Comparison of ENCODE assay signal across 21 cellular contexts in the genomic region with DNA sequence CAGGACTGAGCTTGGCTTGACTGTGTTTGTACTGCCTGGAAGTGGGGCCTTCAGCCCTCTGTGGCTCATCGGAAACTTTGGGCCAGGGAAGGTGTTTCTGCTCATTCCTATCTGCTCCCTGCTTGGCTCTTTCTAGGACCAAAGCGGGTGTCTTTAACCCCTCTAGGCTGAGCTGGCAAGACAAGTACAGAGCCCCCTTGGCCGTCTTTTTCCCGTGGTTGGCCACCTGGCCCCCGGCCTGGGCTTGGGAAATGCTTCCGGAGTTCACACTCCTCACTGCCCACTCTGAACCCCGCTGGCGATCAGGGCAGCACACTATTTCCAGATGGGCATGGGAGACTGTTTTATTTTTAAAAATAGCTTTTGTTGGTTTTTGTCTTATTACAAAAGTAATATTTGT.
DNase-seq lines count a peak whose midpoint lies in the region; ATAC-seq and TF ChIP-seq lines count a peak whose summit lies in the region.
"Had no signal": no experiment of that assay in that cellular context is flagged by ENCODE, and none has a peak within 500 bp of the region (broad histone marks: within the 10 kb centered on the region; RNA-seq: fewer than 3 reads in every experiment).

No MANE protein-coding gene starts in this region.

- peaks cover 0 to 2% (median 0%) of the 10 kb centered on the region in 7 donors for H3K9me3 Mint-ChIP-seq in CD14-positive monocyte
- no peaks in the 10 kb centered on the region for H3K9me3 Mint-ChIP-seq in activated CD8-positive, alpha-beta T cell treated with anti-CD3 and anti-CD28 coated beads, Interleukin-2, amount 10 ng/mL, durations not matched to agents 7 days and 5 days (ENCODE audit: insufficient read depth)

- POLR2A ChIA-PET in activated CD8-positive, alpha-beta T cell treated with anti-CD3 and anti-CD28 coated beads, Interleukin-2, amount 10 ng/mL, durations not matched to agents 7 days and 5 days (lab: Charles Lee): no interaction called here

- DNase-seq in CD14-positive monocyte (ENCODE audit: low spot score): peak; percentile 20
- peak; percentile 57 for DNase-seq in ELF-1 (ENCODE audit: low read depth, low spot score)
- no peak for DNase-seq in ascending aorta (ENCODE audit: low spot score in 2 of 2)
- DNase-seq in mesenteric fat pad (ENCODE audit: low spot score): peak; percentile 87
- DNase-seq in activated CD8-positive, alpha-beta T cell treated with anti-CD3 and anti-CD28 coated beads, Interleukin-2, amount 10 ng/mL, durations not matched to agents 7 days and 5 days: no peak
- DNase-seq: DND-41, GOT3, MM.1S, NCI-H1092, NCI-H1436, NCI-H1930, NCI-H2227 treated with DMSO at 0.1 percent for 48 hours, NCI-H510A had no signal

- H3K4me3 Mint-ChIP-seq in CD14-positive monocyte: no peak overlapping the region
- H3K4me3 Mint-ChIP-seq in activated CD8-positive, alpha-beta T cell treated with anti-CD3 and anti-CD28 coated beads, Interleukin-2, amount 10 ng/mL, durations not matched to agents 7 days and 5 days: no peak overlapping the region
- H3K4me3 Mint-ChIP-seq: CD4-positive, alpha-beta memory T cell had no signal

- H3K4me3 ChIP-seq in ascending aorta: no peak overlapping the region
- H3K4me3 ChIP-seq: BLaER1 had no signal

- ATAC-seq in HG02973 (IDR thresholded peaks at IDR 0.05; ENCODE audit: unreplicated experiment): no peak
- ATAC-seq in GM19397 (IDR thresholded peaks at IDR 0.05; ENCODE audit: unreplicated experiment): no peak
- ATAC-seq in HG03025 (IDR thresholded peaks at IDR 0.05; ENCODE audit: low FRiP score, unreplicated experiment): no peak
- no peak for ATAC-seq in activated CD8-positive, alpha-beta T cell treated with anti-CD3 and anti-CD28 coated beads, Interleukin-2, amount 10 ng/mL, durations not matched to agents 7 days and 5 days
- ATAC-seq: HCT116, Panc1 had no signal

- no peaks in the 10 kb centered on the region for H3K27me3 ChIP-seq in ascending aorta
- H3K27me3 ChIP-seq: BLaER1 had no signal

- no peaks in the 10 kb centered on the region for H3K9me3 ChIP-seq in ascending aorta
- H3K9me3 ChIP-seq: BLaER1, Caco-2 had no signal

- no peak overlapping the region for H3K27ac Mint-ChIP-seq in CD14-positive monocyte
- no peak overlapping the region for H3K27ac Mint-ChIP-seq in activated CD8-positive, alpha-beta T cell treated with anti-CD3 and anti-CD28 coated beads, Interleukin-2, amount 10 ng/mL, durations not matched to agents 7 days and 5 days
- H3K27ac Mint-ChIP-seq: CD4-positive, alpha-beta memory T cell had no signal

- peak overlapping the region; percentile 64 to 66 for H3K27ac ChIP-seq in ascending aorta
- H3K27ac ChIP-seq: BLaER1 had no signal

- H3K4me1 ChIP-seq in ascending aorta: peaks cover 3 to 27% of the 10 kb centered on the region in 2 donors
- H3K4me1 ChIP-seq: Caco-2 had no signal

- H3K36me3 Mint-ChIP-seq in CD14-positive monocyte: no peaks in the 10 kb centered on the region
- H3K36me3 Mint-ChIP-seq in activated CD8-positive, alpha-beta T cell treated with anti-CD3 and anti-CD28 coated beads, Interleukin-2, amount 10 ng/mL, durations not matched to agents 7 days and 5 days (ENCODE audit: low read depth): no peaks in the 10 kb centered on the region
- H3K36me3 Mint-ChIP-seq: CD4-positive, alpha-beta memory T cell had no signal

- peaks cover 2% of the 10 kb centered on the region for H3K4me1 Mint-ChIP-seq in CD14-positive monocyte
- no peaks in the 10 kb centered on the region for H3K4me1 Mint-ChIP-seq in activated CD8-positive, alpha-beta T cell treated with anti-CD3 and anti-CD28 coated beads, Interleukin-2, amount 10 ng/mL, durations not matched to agents 7 days and 5 days (ENCODE audit: low read depth)
- H3K4me1 Mint-ChIP-seq: CD4-positive, alpha-beta memory T cell had no signal

- intact Hi-C loops in CD14-positive monocyte (cut with micrococcal nuclease) (no loop called here), ascending aorta (cut with DNase I) (no loop called here)

- CTCF ChIA-PET in activated CD8-positive, alpha-beta T cell treated with anti-CD3 and anti-CD28 coated beads, Interleukin-2, amount 10 ng/mL, durations not matched to agents 7 days and 5 days (lab: Charles Lee): no interaction called here

- no peaks in the 10 kb centered on the region for H3K36me3 ChIP-seq in ascending aorta
- H3K36me3 ChIP-seq: BLaER1 had no signal

- H3K27me3 Mint-ChIP-seq in CD14-positive monocyte (ENCODE audit: low read depth in 3 of 3): peaks cover 0 to 10% (median 6%) of the 10 kb centered on the region in 3 donors
- peaks cover 3% of the 10 kb centered on the region for H3K27me3 Mint-ChIP-seq in activated CD8-positive, alpha-beta T cell treated with anti-CD3 and anti-CD28 coated beads, Interleukin-2, amount 10 ng/mL, durations not matched to agents 7 days and 5 days (ENCODE audit: low read depth)

- TF ChIP-seq CTCF in CD14-positive monocyte (IDR thresholded peaks at IDR 0.05) (no peak), ascending aorta (IDR thresholded peaks at IDR 0.05) (no peak)

Comparison
In these comparisons a context has a peak if more than half of its experiments do, and no peak if none do; other contexts are left out.
1. DNase-seq: peak in CD14-positive monocyte (single experiment), ELF-1 (single experiment) and mesenteric fat pad (single experiment); none in ascending aorta (0 of 2) and activated CD8-positive, alpha-beta T cell treated with anti-CD3 and anti-CD28 coated beads, Interleukin-2, amount 10 ng/mL, durations not matched to agents 7 days and 5 days (single experiment).